In genomic region chr1:193120604-193121166, GRCh38 we compare ENCODE assay signal across 9 cellular contexts. TPM values are rescaled to one million over a fixed set of nuclear protein-coding genes. Genes with fewer than 3 reads are reported as not detected.
DNase-seq lines count a peak whose midpoint lies in the region; ATAC-seq and TF ChIP-seq lines count a peak whose summit lies in the region.
"Had no signal": no experiment of that assay in that cellular context is flagged by ENCODE, and none has a peak within 500 bp of the region (broad histone marks: within the 10 kb centered on the region; RNA-seq: fewer than 3 reads in every experiment).

No MANE protein-coding gene starts in this region.

- H3K27ac ChIP-seq in endodermal cell (ENCODE audit: low read depth, low read length) (no peak overlapping the region), esophagus squamous epithelium (no peak overlapping the region), foreskin keratinocyte (no peak overlapping the region)

- peaks cover 6% of the 10 kb centered on the region for H3K36me3 Mint-ChIP-seq in endodermal cell (ENCODE audit: low read depth)

- 0 out of 2 replicates have a peak, but pooled peaks cover 2% of the 10 kb centered on the region for H3K36me3 ChIP-seq in ES-I3 (ENCODE audit: insufficient read depth, low read length)
- H3K36me3 ChIP-seq in endodermal cell (ENCODE audit: control insufficient read depth, insufficient read depth, low read length), result peaks cover 8% of the 10 kb centered on the region
- H3K36me3 ChIP-seq in esophagus squamous epithelium, result peaks cover 0 to 7% (median 0%) of the 10 kb centered on the region in 3 donors

- H3K9me3 ChIP-seq in ES-I3 (ENCODE audit: control insufficient read depth, insufficient read depth, low read length) (no peaks in the 10 kb centered on the region), endodermal cell (ENCODE audit: control insufficient read depth, low read length) (no peaks in the 10 kb centered on the region), esophagus squamous epithelium (no peaks in the 10 kb centered on the region)

- peaks cover 15% of the 10 kb centered on the region for H3K4me1 Mint-ChIP-seq in endodermal cell

- no peak overlapping the region for H3K4me3 ChIP-seq in endodermal cell (ENCODE audit: low read length)
- H3K4me3 ChIP-seq in esophagus squamous epithelium, result peak overlapping the region in 2 of 4 donors; percentile 75 to 83

- H3K4me3 Mint-ChIP-seq in endodermal cell, result peak overlapping the region; percentile 98

- ATAC-seq in HG03039 (IDR thresholded peaks at IDR 0.05; ENCODE audit: unreplicated experiment) (no peak), foreskin keratinocyte (no peak)

- 94 to 95% methylated on average over 6 of the region's 6 CpGs for WGBS in endodermal cell (ENCODE audit: insufficient coverage in 1 of 2, insufficient read length in 1 of 2), 2 experiments
- WGBS in esophagus squamous epithelium, 2 donors, result 80 to 82% methylated on average over 6 of the region's 6 CpGs

- no peak for TF ChIP-seq POLR2A in esophagus squamous epithelium (IDR thresholded peaks at IDR 0.05)

- peak; percentile 13 for DNase-seq in NAMALWA (ENCODE audit: low spot score)
- no peak for DNase-seq in endodermal cell
- peak; percentile 34 for DNase-seq in pons (ENCODE audit: low spot score)
- no peak for DNase-seq in SHP77 (lab: John Stamatoyannopoulos, UW)
- DNase-seq in esophagus squamous epithelium (lab: John Stamatoyannopoulos, UW), result no peak
- no peak for DNase-seq in foreskin keratinocyte
- DNase-seq: NCI-H1092 treated with DMSO at 0.1 percent for 48 hours had no signal

- H3K9me3 Mint-ChIP-seq in endodermal cell, result no peaks in the 10 kb centered on the region

- no peak overlapping the region for H3K27ac Mint-ChIP-seq in endodermal cell

- H3K27me3 ChIP-seq in endodermal cell (ENCODE audit: control insufficient read depth, insufficient read depth, low read length, poor library complexity, severe bottlenecking) (peaks cover 5% of the 10 kb centered on the region), esophagus squamous epithelium (no peaks in the 10 kb centered on the region), foreskin keratinocyte (no peaks in the 10 kb centered on the region)

- peaks cover 5% of the 10 kb centered on the region; the same call in 1 of the 2 replicates for H3K4me1 ChIP-seq in ES-I3 (ENCODE audit: insufficient read depth, low read length)
- no peaks in the 10 kb centered on the region for H3K4me1 ChIP-seq in endodermal cell (ENCODE audit: control insufficient read depth, insufficient read depth, low read length)
- peaks cover 6 to 38% (median 13%) of the 10 kb centered on the region in 3 donors for H3K4me1 ChIP-seq in esophagus squamous epithelium
- H3K4me1 ChIP-seq in foreskin keratinocyte, result peaks cover 12% of the 10 kb centered on the region

- intact Hi-C loops in esophagus squamous epithelium (cut with DNase I), result loop anchor here (5.0 to 10.0 kb wide), 2 partner anchors 56 to 313 kb away; partner anchors contain the start of gene RGS2

- peaks cover 21% of the 10 kb centered on the region for H3K27me3 Mint-ChIP-seq in endodermal cell (ENCODE audit: insufficient read depth)

- no peak for TF ChIP-seq CTCF in endodermal cell (conservative IDR thresholded peaks at IDR 0.05)
- TF ChIP-seq CTCF in esophagus squamous epithelium (IDR thresholded peaks at IDR 0.05), result no peak
- no peak for TF ChIP-seq CTCF in foreskin keratinocyte (conservative IDR thresholded peaks at IDR 0.05)

- peak overlapping the region; percentile 98 for H3K9ac ChIP-seq in ES-I3 (ENCODE audit: low read depth, low read length)
- no peak overlapping the region for H3K9ac ChIP-seq in endodermal cell (ENCODE audit: extremely low read depth, low read length, poor library complexity, severe bottlenecking)

RNA-seq across cellular contexts. Expression of gene CDC73, which starts 1.1 kb away (rescaled TPM):
- 10 to 100 TPM; 52.8 to 53.0 TPM for total RNA-seq in endodermal cell
- 31.7 TPM for polyA plus RNA-seq in endodermal cell (2013, experiment 1 of 2)
- polyA plus RNA-seq in endodermal cell (2013, experiment 2 of 2), result 30.3 TPM
- total RNA-seq in esophagus squamous epithelium, result 10 to 100 TPM; 17.3 to 39.5 (median 26.6) TPM
- 33.6 and 34.2 TPM in 2 replicates for total RNA-seq in foreskin keratinocyte
- polyA plus RNA-seq in foreskin keratinocyte, result 14.5 and 16.0 TPM in 2 replicates

RNA-seq across cellular contexts. Expression of gene GLRX2, which starts 15.5 kb away (rescaled TPM):
- 10 to 100 TPM in 1 of 2 donors, 1 to 10 TPM in 1; 8.6 to 11.0 TPM for total RNA-seq in endodermal cell
- polyA plus RNA-seq in endodermal cell (2013, experiment 1 of 2), result 5.3 TPM
- polyA plus RNA-seq in endodermal cell (2013, experiment 2 of 2), result 6.1 TPM
- total RNA-seq in esophagus squamous epithelium, result 10 to 100 TPM in 2 of 4 donors, 1 to 10 TPM in 2; 2.3 to 19.9 (median 11.8) TPM
- total RNA-seq in foreskin keratinocyte, result 25.6 and 27.5 TPM in 2 replicates
- polyA plus RNA-seq in foreskin keratinocyte, result 32.3 and 34.3 TPM in 2 replicates

Comparison
In these comparisons a context has a peak if more than half of its experiments do, and no peak if none do; other contexts are left out.
1. DNase-seq: peak in NAMALWA (single experiment) and pons (single experiment); none in endodermal cell (single experiment), SHP77 (0 of 2), esophagus squamous epithelium (single experiment) and foreskin keratinocyte (0 of 2).